In the genomic region with DNA sequence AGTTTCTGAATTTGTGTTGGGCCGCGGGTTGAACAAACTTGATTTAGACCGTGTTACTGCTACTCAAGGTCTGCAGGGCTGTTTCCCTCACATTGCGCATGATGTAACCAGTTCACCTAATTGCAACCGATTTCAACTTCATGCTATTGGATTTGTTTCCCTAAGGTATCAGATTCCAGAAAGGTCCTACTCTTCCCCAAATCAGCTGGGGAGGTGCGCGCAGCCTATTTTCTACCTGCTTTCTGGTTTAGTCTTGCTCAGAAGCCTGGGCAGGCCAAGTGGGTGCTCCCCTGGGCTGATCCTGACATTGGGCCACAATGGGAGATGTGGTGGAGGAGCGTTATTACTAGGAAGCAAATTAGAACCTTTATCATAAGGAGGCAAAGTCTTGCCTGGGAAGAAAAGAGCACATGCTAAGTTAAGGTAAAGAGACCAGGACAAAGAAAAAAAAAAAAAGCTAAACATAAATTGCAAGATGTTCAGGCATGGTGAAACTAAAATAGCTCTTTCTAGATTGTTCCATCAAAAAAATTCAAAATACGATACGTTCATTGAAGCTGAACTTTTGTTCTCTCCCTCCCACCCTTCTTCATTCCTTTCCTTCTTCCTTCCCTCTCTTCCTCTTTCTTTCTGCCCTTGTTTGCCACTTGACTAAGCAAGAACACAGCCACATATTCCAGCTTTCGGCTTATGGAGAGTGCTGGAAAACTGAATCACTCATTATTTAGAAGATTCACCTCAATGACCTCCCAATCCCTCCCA, we compare ENCODE assay signal across 17 cellular contexts. TPM values are rescaled to one million over a fixed set of nuclear protein-coding genes. Genes with fewer than 3 reads are reported as not detected.
DNase-seq lines count a peak whose midpoint lies in the region; FAIRE-seq and TF ChIP-seq lines count a peak whose summit lies in the region.
"Had no signal": no experiment of that assay in that cellular context is flagged by ENCODE, and none has a peak within 500 bp of the region (broad histone marks: within the 10 kb centered on the region; RNA-seq: fewer than 3 reads in every experiment).

No MANE protein-coding gene starts in this region.

- FAIRE-seq in G401.6 (lab: Jason Lieb, UNC), result peak; percentile 93
- FAIRE-seq in kidney (lab: Jason Lieb, UNC), result no peak
- FAIRE-seq: H54, HTR-8/SVneo had no signal

- DNase-seq in NCI-H2107 (lab: John Stamatoyannopoulos, UW) (peak; percentile 45), left kidney (ENCODE audit: low read depth, low spot score) (peak; percentile 76), thyroid gland (no peak), DMS 273 (lab: John Stamatoyannopoulos, UW; ENCODE audit: unreplicated experiment) (no peak), kidney (no peak), NCI-H2227 treated with DMSO at 0.1 percent for 48 hours (lab: John Stamatoyannopoulos, UW) (no peak)
- DNase-seq: BE2C; CD8-positive, alpha-beta memory T cell; DMS 273 treated with DMSO at 0.1 percent for 48 hours; KBM-7; NCI-H1092; NCI-H1694; NCI-H526 treated with DMSO at 0.1 percent for 48 hours; NK-92 treated with Interleukin-12 subunit alpha and Interleukin-12 subunit beta, amount 100 ng/mL, for 24 hours had no signal

- H3K27ac ChIP-seq in thyroid gland (peak overlapping the region; percentile 29 to 57 (median 37)), kidney (ENCODE audit: low read depth in 2 of 2, low read length in 2 of 2) (no peak overlapping the region)

- no peak for TF ChIP-seq CTCF in thyroid gland (IDR thresholded peaks at IDR 0.05)
- no peak for TF ChIP-seq CTCF in kidney (IDR thresholded peaks at IDR 0.05; ENCODE audit: borderline replicate concordance, extremely low read depth, insufficient read depth)

- TF ChIP-seq POLR2A in thyroid gland (IDR thresholded peaks at IDR 0.05), result no peak

- H3K9me3 ChIP-seq in thyroid gland, result no peaks in the 10 kb centered on the region
- no peaks in the 10 kb centered on the region for H3K9me3 ChIP-seq in kidney (ENCODE audit: control insufficient read depth in 1 of 2, low read length in 2 of 2)
- H3K9me3 ChIP-seq: BE2C had no signal

- intact Hi-C loops in thyroid gland (cut with DNase I), result no loop called here
- intact Hi-C loops in kidney (cut with DNase I), result no loop called here

- 89 to 93% methylated on average over 11 of the region's 11 CpGs for WGBS in thyroid gland, 2 donors

- H3K4me1 ChIP-seq in thyroid gland (peaks cover 19 to 29% of the 10 kb centered on the region in 2 donors), kidney (ENCODE audit: control insufficient read depth in 1 of 2, insufficient read depth in 1 of 2, low read depth in 1 of 2, low read length in 2 of 2) (peaks cover 0 to 6% of the 10 kb centered on the region in 2 donors)

- H3K4me3 ChIP-seq in thyroid gland (replicated peaks in 1 of 3), result no peak overlapping the region
- H3K4me3 ChIP-seq in kidney (ENCODE audit: low read length in 2 of 2), result no peak overlapping the region

- H3K36me3 ChIP-seq in thyroid gland (no peaks in the 10 kb centered on the region), kidney (ENCODE audit: control insufficient read depth in 1 of 2, insufficient read depth in 2 of 2, low read length in 2 of 2) (no peaks in the 10 kb centered on the region)
- H3K36me3 ChIP-seq: BE2C had no signal

- no peaks in the 10 kb centered on the region for H3K27me3 ChIP-seq in thyroid gland
- H3K27me3 ChIP-seq: BE2C had no signal

- H3K9ac ChIP-seq in kidney (ENCODE audit: low read length in 2 of 2), result no peak overlapping the region

RNA-seq across cellular contexts. Expression of gene TARBP1, which starts 28.8 kb away (rescaled TPM):
- 10 to 100 TPM; 27.1 to 58.1 (median 31.3) TPM for total RNA-seq in thyroid gland
- total RNA-seq in kidney, result 26.2 TPM
- polyA plus RNA-seq in kidney (ENCODE audit: insufficient read depth, low read depth, low replicate concordance), result 14.3 TPM

Comparison
In these comparisons a context has a peak if more than half of its experiments do, and no peak if none do; other contexts are left out.
1. DNase-seq: peak in NCI-H2107 (single experiment) and left kidney (single experiment); none in thyroid gland (0 of 2), DMS 273 (single experiment), kidney (single experiment) and NCI-H2227 treated with DMSO at 0.1 percent for 48 hours (single experiment).
2. H3K27ac ChIP-seq: peak in thyroid gland (3 of 3); none in kidney (0 of 2).